12 cellular contexts compared by ENCODE assay signal in genomic region chr12:40228727-40229126, GRCh38. TPM values are rescaled to one million over a fixed set of nuclear protein-coding genes. Genes with fewer than 3 reads are reported as not detected.
"Had no signal": no experiment of that assay in that cellular context is flagged by ENCODE, and none has a peak within 500 bp of the region (broad histone marks: within the 10 kb centered on the region; RNA-seq: fewer than 3 reads in every experiment).

No MANE protein-coding gene starts in this region.

- H3K36me3 ChIP-seq: ovary, thyroid gland had no signal

- H3K4me1 ChIP-seq: thyroid gland had no signal

- DNase-seq: activated CD4-positive, alpha-beta T cell treated with anti-CD3 and anti-CD28 coated beads, Interleukin-2, amount 10 ng/mL, durations not matched to agents 24 days and 14 days; activated CD4-positive, CD25-positive, alpha-beta regulatory T cell; activated gamma-delta T cell treated with Interleukin-2 at 50 U/mL for 16 hours; amniotic stem cell; effector CD4-positive, alpha-beta T cell; esophagus squamous epithelium; hippocampal formation; ovary; thyroid gland; uterus had no signal

- H3K9me3 ChIP-seq: esophagus squamous epithelium, ovary, thyroid gland, uterus had no signal

- H3K27me3 ChIP-seq: esophagus squamous epithelium, ovary, thyroid gland, uterus had no signal

- ATAC-seq: sciatic nerve had no signal

- H3K27ac ChIP-seq: coronary artery, esophagus squamous epithelium, ovary, thyroid gland, uterus had no signal

- H3K4me3 ChIP-seq: coronary artery, esophagus squamous epithelium, ovary, thyroid gland, uterus had no signal

RNA-seq across cellular contexts. Expression of gene LRRK2, which starts 3.9 kb away (rescaled TPM):
- total RNA-seq: activated CD4-positive, alpha-beta T cell treated with anti-CD3 and anti-CD28 coated beads, Interleukin-2, amount 10 ng/mL, durations not matched to agents 24 days and 14 days had no signal
